ENCODE assay signal across 8 cellular contexts in genomic region chr2:86719637-86720540, GRCh38. TPM values are rescaled to one million over a fixed set of nuclear protein-coding genes. Genes with fewer than 3 reads are reported as not detected.
DNase-seq lines count a peak whose midpoint lies in the region; TF ChIP-seq lines count a peak whose summit lies in the region.
"Not testable (repeated sequence)": the region's sequence is repeated elsewhere in the genome, so short reads cannot be mapped to it uniquely, and the experiment has no call there.

TSS of gene RMND5A (plus strand) at chr2:86720291. CDS start at chr2:86720668, 377 bp downstream.

- not testable (repeated sequence) for H3F3A ChIP-seq in Loucy (ENCODE audit: low read depth)

- H3K27me3 Mint-ChIP-seq in nephron (ENCODE audit: low read depth), result not testable (repeated sequence)

- H3K9me2 ChIP-seq in Loucy (replicated peaks; ENCODE audit: low read depth, low read length), result not testable (repeated sequence)

- not testable (repeated sequence) for H2AFZ ChIP-seq in Loucy (ENCODE audit: low read length)

- H3K27ac Mint-ChIP-seq in nephron, result peak within 1 kb of the TSS; percentile 64 to 90 (median 70)

- H3K9ac ChIP-seq in Loucy (ENCODE audit: low read depth, low read length, poor library complexity, severe bottlenecking), result peak within 1 kb of the TSS; percentile 73

- not testable (repeated sequence) for H3K9me3 Mint-ChIP-seq in nephron

- not testable (repeated sequence) for H3K9me3 ChIP-seq in Loucy (ENCODE audit: insufficient read depth, low read depth, low read length)

- H3K4me1 ChIP-seq in Loucy (ENCODE audit: insufficient read depth, low read length, poor library complexity, severe bottlenecking), result not testable (repeated sequence)

- TF ChIP-seq CTCF in Loucy (conservative IDR thresholded peaks at IDR 0.05; ENCODE audit: low read length); nephron (IDR thresholded peaks at IDR 0.05; ENCODE audit: unreplicated experiment in 3 of 3): not testable (repeated sequence)

- H3K36me3 Mint-ChIP-seq in nephron (ENCODE audit: low read depth), result not testable (repeated sequence)

- not testable (repeated sequence) for H3K36me3 ChIP-seq in Loucy (ENCODE audit: insufficient read depth, low read length)

- DNase-seq in EL (peak; percentile 86), H4 (ENCODE audit: low spot score) (peak; percentile 84), SK-N-DZ (ENCODE audit: low spot score) (peak; percentile 88), activated gamma-delta T cell treated with Interleukin-2 at 50 U/mL for 16 hours (peak; percentile 94), fibroblast of the conjunctiva (ENCODE audit: low read depth) (peak; percentile 65)
- DNase-seq in stimulated activated naive CD4-positive, alpha-beta T cell (lab: John Stamatoyannopoulos, UW), result peak; percentile 87 to 97 (median 96)

- H3K4me2 ChIP-seq in Loucy (ENCODE audit: low read depth, low read length, poor library complexity, severe bottlenecking), result peak within 1 kb of the TSS; percentile 86

- peak within 1 kb of the TSS; percentile 81 to 87 (median 86) for H3K4me3 Mint-ChIP-seq in nephron

- H4K20me1 ChIP-seq in Loucy (ENCODE audit: insufficient read depth, low read length, poor library complexity, severe bottlenecking), result not testable (repeated sequence)

- H3K27me3 ChIP-seq in Loucy (ENCODE audit: insufficient read depth, low read length, poor library complexity, severe bottlenecking), result not testable (repeated sequence)

- peaks cover 12% of the 10 kb centered on the region for H3K79me2 ChIP-seq in Loucy (ENCODE audit: insufficient read depth, low read length)

- H3K4me1 Mint-ChIP-seq in nephron, result peaks cover 11% of the 10 kb centered on the region

- peak within 1 kb of the TSS; percentile 88 for H3K4me3 ChIP-seq in Loucy (ENCODE audit: low read length, poor library complexity, severe bottlenecking)

RNA-seq across cellular contexts. Expression of gene RMND5A, which starts in this region (rescaled TPM):
- 19.2 and 23.2 TPM in 2 replicates for total RNA-seq in H4 (2014; rRNA removed; shearing (Covaris generic))
- 39.7 and 44.6 TPM in 2 replicates for polyA plus RNA-seq in SK-N-DZ (2014; cell fraction: cytosol; rRNA removed)
- 20.1 and 21.2 TPM in 2 replicates for polyA plus RNA-seq in SK-N-DZ (2014; cell fraction: nucleus; rRNA removed)

Comparison
In these comparisons a context has a peak if more than half of its experiments do, and no peak if none do; other contexts are left out.
1. Peak in every context shown above with its lines: DNase-seq and H3K4me3 ChIP-seq.